ENCODE assay signal across 22 cellular contexts in genomic region chr20:24363031-24363430, GRCh38.
DNase-seq lines count a peak whose midpoint lies in the region; ATAC-seq and TF ChIP-seq lines count a peak whose summit lies in the region.
"Had no signal": no experiment of that assay in that cellular context is flagged by ENCODE, and none has a peak within 500 bp of the region (broad histone marks: within the 10 kb centered on the region; RNA-seq: fewer than 3 reads in every experiment).

No MANE protein-coding gene starts in this region.

- CTCF ChIA-PET in naive thymus-derived CD4-positive, alpha-beta T cell (lab: Charles Lee), result interaction anchor here (0.9 kb wide), 1 partner anchor 16 kb away, joined by 4 read pairs; no protein-coding TSS in a partner anchor

- H3K9me3 ChIP-seq in endodermal cell (ENCODE audit: control insufficient read depth, low read length) (peaks cover 18% of the 10 kb centered on the region), colonic mucosa (no peaks in the 10 kb centered on the region)
- H3K9me3 ChIP-seq in naive thymus-derived CD4-positive, alpha-beta T cell (ENCODE audit: control insufficient read depth in 2 of 3, low read length in 3 of 3), result peaks cover 0 to 10% (median 0%) of the 10 kb centered on the region in 3 experiments

- no peak overlapping the region for H3K27ac ChIP-seq in endodermal cell (ENCODE audit: low read depth, low read length)
- no peak overlapping the region for H3K27ac ChIP-seq in naive thymus-derived CD4-positive, alpha-beta T cell (ENCODE audit: low read depth, low read length)
- no peak overlapping the region for H3K27ac ChIP-seq in colonic mucosa
- H3K27ac ChIP-seq: 22Rv1; A549; BLaER1 treated with 17β-estradiol and CSF1 and Interleukin-3, amounts not matched to agents 10 nM and 100 nM; C4-2B had no signal

- 0 to 86% methylated on average over 1 to 7 of the region's 8 CpGs for WGBS in endodermal cell (ENCODE audit: insufficient coverage in 1 of 2, insufficient read length in 1 of 2), 2 experiments

- H3K27me3 ChIP-seq in endodermal cell (ENCODE audit: control insufficient read depth, insufficient read depth, low read length, poor library complexity, severe bottlenecking) (no peaks in the 10 kb centered on the region), colonic mucosa (no peaks in the 10 kb centered on the region)
- no peaks in the 10 kb centered on the region for H3K27me3 ChIP-seq in naive thymus-derived CD4-positive, alpha-beta T cell (ENCODE audit: control insufficient read depth in 2 of 2, insufficient read depth in 2 of 2, low read length in 2 of 2)
- H3K27me3 ChIP-seq: BLaER1 treated with 17β-estradiol and CSF1 and Interleukin-3, amounts not matched to agents 10 nM and 100 nM had no signal

- H3K36me3 Mint-ChIP-seq in endodermal cell (ENCODE audit: low read depth), result peaks cover 3% of the 10 kb centered on the region
- peaks cover 1 to 6% (median 4%) of the 10 kb centered on the region in 5 donors for H3K36me3 Mint-ChIP-seq in naive thymus-derived CD4-positive, alpha-beta T cell
- H3K36me3 Mint-ChIP-seq: CD4-positive, alpha-beta memory T cell; CD8-positive, alpha-beta memory T cell had no signal

- DNase-seq in MV-4-11 (lab: John Stamatoyannopoulos, UW), result peak; percentile 46
- DNase-seq in endodermal cell, result no peak
- peak in 1 of 9 donors; percentile 9 for DNase-seq in naive thymus-derived CD4-positive, alpha-beta T cell
- DNase-seq in NCI-H2196 (lab: John Stamatoyannopoulos, UW; ENCODE audit: unreplicated experiment), result no peak
- no peak for DNase-seq in colonic mucosa
- DNase-seq: AML-193; CD4-positive, alpha-beta memory T cell; CD8-positive, alpha-beta memory T cell; COR-L47; DMS 273 treated with DMSO at 0.1 percent for 48 hours; DMS153; DMS53; DMS79; DND-41; EL; GDM1 had no signal

- H3K4me3 ChIP-seq in endodermal cell (ENCODE audit: low read length), result peak overlapping the region; percentile 67
- H3K4me3 ChIP-seq in naive thymus-derived CD4-positive, alpha-beta T cell (ENCODE audit: low read length), result no peak overlapping the region
- H3K4me3 ChIP-seq in colonic mucosa, result no peak overlapping the region
- H3K4me3 ChIP-seq: A549; BLaER1 treated with 17β-estradiol and CSF1 and Interleukin-3, amounts not matched to agents 10 nM and 100 nM; GM12878 had no signal

- intact Hi-C loops in naive thymus-derived CD4-positive, alpha-beta T cell (cut with micrococcal nuclease), result no loop called here
- intact Hi-C loops in colonic mucosa (cut with DNase I), result no loop called here

- peaks cover 55% of the 10 kb centered on the region for H3K27me3 Mint-ChIP-seq in endodermal cell (ENCODE audit: insufficient read depth)
- H3K27me3 Mint-ChIP-seq in naive thymus-derived CD4-positive, alpha-beta T cell, result peaks cover 0 to 9% (median 4%) of the 10 kb centered on the region in 5 donors

- peaks cover 22% of the 10 kb centered on the region for H3K9me3 Mint-ChIP-seq in endodermal cell
- H3K9me3 Mint-ChIP-seq in naive thymus-derived CD4-positive, alpha-beta T cell, result peaks cover 0 to 28% (median 10%) of the 10 kb centered on the region in 11 donors

- peaks cover 39% of the 10 kb centered on the region for H3K4me1 Mint-ChIP-seq in endodermal cell
- peaks cover 0 to 18% (median 7%) of the 10 kb centered on the region in 7 donors for H3K4me1 Mint-ChIP-seq in naive thymus-derived CD4-positive, alpha-beta T cell
- H3K4me1 Mint-ChIP-seq: B cell; CD4-positive, alpha-beta memory T cell; CD8-positive, alpha-beta memory T cell had no signal

- no peak overlapping the region for H3K4me3 Mint-ChIP-seq in endodermal cell
- H3K4me3 Mint-ChIP-seq in naive thymus-derived CD4-positive, alpha-beta T cell, result peak overlapping the region in 8 of 10 donors; percentile 26 to 80 (median 64)
- H3K4me3 Mint-ChIP-seq: B cell; CD4-positive, alpha-beta memory T cell; CD8-positive, alpha-beta memory T cell had no signal

- no peaks in the 10 kb centered on the region for H3K36me3 ChIP-seq in endodermal cell (ENCODE audit: control insufficient read depth, insufficient read depth, low read length)
- H3K36me3 ChIP-seq in naive thymus-derived CD4-positive, alpha-beta T cell (ENCODE audit: control insufficient read depth in 2 of 3, insufficient read depth in 3 of 3, low read length in 3 of 3), result no peaks in the 10 kb centered on the region
- no peaks in the 10 kb centered on the region for H3K36me3 ChIP-seq in colonic mucosa

- TF ChIP-seq CTCF in endodermal cell (conservative IDR thresholded peaks at IDR 0.05) (no peak), colonic mucosa (IDR thresholded peaks at IDR 0.05) (no peak)

- peaks cover 16% of the 10 kb centered on the region for H3K4me1 ChIP-seq in endodermal cell (ENCODE audit: control insufficient read depth, insufficient read depth, low read length)
- no peaks in the 10 kb centered on the region for H3K4me1 ChIP-seq in naive thymus-derived CD4-positive, alpha-beta T cell (ENCODE audit: control insufficient read depth in 2 of 2, insufficient read depth in 2 of 2, low read length in 2 of 2)
- H3K4me1 ChIP-seq in colonic mucosa, result no peaks in the 10 kb centered on the region
- H3K4me1 ChIP-seq: A549 had no signal

- POLR2A ChIA-PET in naive thymus-derived CD4-positive, alpha-beta T cell (lab: Charles Lee), result interaction anchor here (0.7 kb wide), 1 partner anchor 1087 kb away, joined by 3 read pairs; no protein-coding TSS in a partner anchor

- no peak overlapping the region for H3K27ac Mint-ChIP-seq in endodermal cell
- H3K27ac Mint-ChIP-seq in naive thymus-derived CD4-positive, alpha-beta T cell, result no peak overlapping the region
- H3K27ac Mint-ChIP-seq: B cell; CD4-positive, alpha-beta memory T cell had no signal

- ATAC-seq in naive thymus-derived CD4-positive, alpha-beta T cell, result no peak
- ATAC-seq: A549, GM12878 had no signal

- H3K9ac ChIP-seq in endodermal cell (ENCODE audit: extremely low read depth, low read length, poor library complexity, severe bottlenecking) (no peak overlapping the region), colonic mucosa (ENCODE audit: low read depth in 2 of 2, low read length in 2 of 2) (no peak overlapping the region)
- H3K9ac ChIP-seq: BLaER1 treated with 17β-estradiol and CSF1 and Interleukin-3, amounts not matched to agents 10 nM and 100 nM had no signal
